In genomic region chr16:30205541-30206282, GRCh38 we compare ENCODE assay signal across 6 cellular contexts. TPM values are rescaled to one million over a fixed set of nuclear protein-coding genes. Genes with fewer than 3 reads are reported as not detected.
DNase-seq lines count a peak whose midpoint lies in the region; ATAC-seq, FAIRE-seq and TF ChIP-seq lines count a peak whose summit lies in the region.
"Not testable (repeated sequence)": the region's sequence is repeated elsewhere in the genome, so short reads cannot be mapped to it uniquely, and the experiment has no call there.

No MANE protein-coding gene starts in this region.

- CTCF ChIA-PET in A549 (lab: Yijun Ruan, JAX); OCI-LY7 (lab: Charles Lee; ENCODE audit: unreplicated experiment); HepG2 (lab: Yijun Ruan, JAX; ENCODE audit: low intra/inter-chr PET ratio, low total read pairs): not testable (repeated sequence)

- FAIRE-seq in A549 (lab: Jason Lieb, UNC); HepG2 (lab: Jason Lieb, UNC): not testable (repeated sequence)

- H3K36me3 ChIP-seq in OCI-LY7 (ENCODE audit: insufficient read depth, low read length); HepG2 (replicated peaks in 1 of 2; ENCODE audit: control insufficient read depth in 1 of 2, insufficient read depth in 2 of 2, low read length in 2 of 2); rectal smooth muscle tissue (ENCODE audit: control insufficient read depth, insufficient read depth, low read length): not testable (repeated sequence)

- TF ChIP-seq CTCF in A549 (IDR thresholded peaks at IDR 0.05); OCI-LY7 (conservative IDR thresholded peaks at IDR 0.05; ENCODE audit: low read length); epithelial cell of proximal tubule (conservative IDR thresholded peaks at IDR 0.05; ENCODE audit: low read depth, low read length); HepG2 (CRISPR knock-in tag; IDR thresholded peaks at IDR 0.05): not testable (repeated sequence)

- under 1% methylated on average over 18 of the region's 56 CpGs for WGBS in A549 (ENCODE audit: missing lambda C conversion rate)
- 73% methylated on average over 25 of the region's 56 CpGs for WGBS in HepG2 (ENCODE audit: low lambda C conversion rate)

- not testable (repeated sequence) for H3K79me2 ChIP-seq in OCI-LY7 (ENCODE audit: insufficient read depth, low read depth, low read length); HepG2 (ENCODE audit: insufficient read depth, low read length)

- not testable (repeated sequence) for TF ChIP-seq EP300 in A549 (IDR thresholded peaks at IDR 0.05); HepG2 (IDR thresholded peaks at IDR 0.05; ENCODE audit: low read depth in 2 of 2, low read length in 2 of 2); HepG2 (CRISPR knock-in tag; IDR thresholded peaks at IDR 0.05; ENCODE audit: borderline replicate concordance)

- H3K9me2 ChIP-seq in OCI-LY7 (ENCODE audit: insufficient read depth, low read length), result not testable (repeated sequence)

- intact Hi-C loops in OCI-LY7 (cut with micrococcal nuclease; ENCODE audit: unreplicated experiment); HepG2 (cut with micrococcal nuclease; ENCODE audit: unreplicated experiment): not testable (repeated sequence)

- in situ Hi-C loops in HepG2 (cut with HindIII; ENCODE audit: extremely low pct_ligation_motif_present, low pct_unique_long_range_greater_than_20kb), result not testable (repeated sequence)

- H3K9ac ChIP-seq in HepG2 (ENCODE audit: insufficient read depth, low read depth, low read length); rectal smooth muscle tissue (ENCODE audit: low read length): not testable (repeated sequence)

- peak overlapping the region; percentile 60 to 81; a peak in 4 of 6 replicates for H3K27ac ChIP-seq in A549
- not testable (repeated sequence) for H3K27ac ChIP-seq in OCI-LY7 (ENCODE audit: low read depth, low read length, poor library complexity, severe bottlenecking); HepG2 (ENCODE audit: extremely low read length, insufficient read depth, low read length); rectal smooth muscle tissue (ENCODE audit: low read depth, low read length)

- not testable (repeated sequence) for H3K4me1 ChIP-seq in A549; OCI-LY7 (ENCODE audit: insufficient read depth, low read length, poor library complexity, severe bottlenecking); HepG2 (ENCODE audit: insufficient read depth, low read length); rectal smooth muscle tissue (ENCODE audit: control insufficient read depth, insufficient read depth, low read length)

- TF ChIP-seq RAD21 in A549 (conservative IDR thresholded peaks at IDR 0.05 in 1 of 2, IDR thresholded peaks at IDR 0.05 in 1 of 2); HepG2 (CRISPR knock-in tag; IDR thresholded peaks at IDR 0.05): not testable (repeated sequence)

- H3K4me2 ChIP-seq in A549 (peak overlapping the region; percentile 81), OCI-LY7 (ENCODE audit: low read length) (peak overlapping the region; percentile 47; the same call in 1 of the 2 replicates), HepG2 (ENCODE audit: low read depth, low read length) (0 out of 2 replicates have a peak overlapping the region, but pooled peaks have one; percentile 12)

- H2AFZ ChIP-seq in OCI-LY7 (ENCODE audit: low read length); HepG2 (ENCODE audit: low read length): not testable (repeated sequence)

- ATAC-seq in A549 (peak; percentile 60 to 71), HepG2 (peak; percentile 5)

- BruUV-seq in OCI-LY7 (replicated peaks; lab: Mats Ljungman, UMichigan); HepG2 (replicated peaks; lab: Mats Ljungman, UMichigan): not testable (repeated sequence)

- not testable (repeated sequence) for DNase-seq in A549 (ENCODE audit: low read depth in 1 of 2, low spot score in 1 of 2); OCI-LY7 (ENCODE audit: low spot score); epithelial cell of proximal tubule (ENCODE audit: low read depth); HepG2 (ENCODE audit: low spot score)
- peak; percentile 32 to 45 for DNase-seq in activated T-cell treated with anti-CD3 and anti-CD28 coated beads, Interleukin-2, amount 50 U/mL, for 48 hours

- H4K20me1 ChIP-seq in OCI-LY7 (ENCODE audit: insufficient read depth, low read length); HepG2 (ENCODE audit: insufficient read depth, low read length): not testable (repeated sequence)

- not testable (repeated sequence) for H3K9me3 ChIP-seq in A549; OCI-LY7 (ENCODE audit: low read length); HepG2 (ENCODE audit: low read length)

- POLR2A ChIA-PET in A549 (lab: Yijun Ruan, JAX); OCI-LY7 (lab: Charles Lee); HepG2 (lab: Yijun Ruan, JAX): not testable (repeated sequence)

- peak overlapping the region; percentile 56 for H3K4me3 ChIP-seq in A549
- H3K4me3 ChIP-seq in OCI-LY7 (ENCODE audit: low read depth, low read length, poor library complexity, severe bottlenecking), result peak overlapping the region; percentile 36
- H3K4me3 ChIP-seq in epithelial cell of proximal tubule (ENCODE audit: low read depth, low read length), result peak overlapping the region; percentile 52
- not testable (repeated sequence) for H3K4me3 ChIP-seq in HepG2 (replicated peaks in 1 of 3; ENCODE audit: insufficient read depth in 1 of 3, low read depth in 2 of 3, low read length in 3 of 3)
- peak overlapping the region; percentile 61 for H3K4me3 ChIP-seq in rectal smooth muscle tissue (ENCODE audit: low read length)

- not testable (repeated sequence) for H3K27me3 ChIP-seq in HepG2 (ENCODE audit: control insufficient read depth in 1 of 2, insufficient read depth in 2 of 2, low read length in 2 of 2); rectal smooth muscle tissue (ENCODE audit: control insufficient read depth, insufficient read depth, low read length)

- not testable (repeated sequence) for TF ChIP-seq POLR2A in A549 (IDR thresholded peaks at IDR 0.05; ENCODE audit: low read length); HepG2 (IDR thresholded peaks at IDR 0.05; ENCODE audit: insufficient read depth in 1 of 2, low read depth in 2 of 2, low read length in 2 of 2)

RNA-seq across cellular contexts. Expression of gene SULT1A3, which starts 6.7 kb away (rescaled TPM):
- polyA plus RNA-seq in A549 (2011; rRNA removed) (8.0 and 11.5 TPM in 2 replicates), A549 (2017; fragmentation: RNase III; extraction: RNeasy Plus Mini Kit Qiagen cat#74134 plus additional on column Dnase treatment) (7.9 to 8.8 TPM (median 8.3 TPM) in 3 replicates), HepG2 (2011; rRNA removed) (15.4 and 21.0 TPM in 2 replicates)
- 6.8 and 9.8 TPM in 2 replicates for polyA plus RNA-seq in A549 (2012; cell fraction: cytosol; rRNA removed)
- polyA plus RNA-seq in A549 (2012; cell fraction: nucleus; rRNA removed), result 25.2 and 31.9 TPM in 2 replicates
- 2.6 TPM in 2 replicates for polyA minus RNA-seq in A549 (2011; rRNA and poly(A)+ RNA removed)
- total RNA-seq in OCI-LY7 (2014; rRNA removed; shearing (Covaris generic)), result 3.8 and 7.9 TPM in 2 replicates
- total RNA-seq in OCI-LY7 (2022) (30.1 and 31.7 TPM in 2 replicates), epithelial cell of proximal tubule (6.6 and 12.1 TPM in 2 replicates), HepG2 (2016; rRNA removed; fragmentation: Illumina TruSeq; extraction: Trizol) (20.7 and 28.3 TPM in 2 replicates)
- total RNA-seq in HepG2 (2016; cell fraction: cytosol; rRNA removed; fragmentation: Illumina TruSeq; extraction: Trizol; ENCODE audit: low read depth), result 31.2 and 41.7 TPM in 2 replicates
- 26.1 and 29.0 TPM in 2 replicates for total RNA-seq in HepG2 (2016; cell fraction: insoluble cytoplasmic fraction; rRNA removed; fragmentation: Illumina TruSeq; extraction: Trizol)
- 40.2 and 51.3 TPM in 2 replicates for total RNA-seq in HepG2 (2016; cell fraction: membrane; rRNA removed; fragmentation: Illumina TruSeq; extraction: Trizol)
- 33.7 and 38.6 TPM in 2 replicates for total RNA-seq in HepG2 (2016; cell fraction: nucleus; rRNA removed; fragmentation: Illumina TruSeq; extraction: Trizol)
- 6.9 and 7.9 TPM in 2 replicates for polyA plus RNA-seq in HepG2 (2011; cell fraction: cytosol; rRNA removed)
- polyA plus RNA-seq in HepG2 (2011; cell fraction: nucleus; rRNA removed), result 48.9 and 57.0 TPM in 2 replicates
- polyA plus RNA-seq in HepG2 (2012), result 5.8 and 11.3 TPM in 2 replicates
- 22.7 and 37.8 TPM in 2 replicates for polyA plus RNA-seq in HepG2 (2016; cell fraction: cytosol; fragmentation: Illumina TruSeq; extraction: Trizol; ENCODE audit: low read depth)
- polyA plus RNA-seq in HepG2 (2016; cell fraction: insoluble cytoplasmic fraction; fragmentation: Illumina TruSeq; extraction: Trizol; ENCODE audit: low read depth), result 91.2 and 105 TPM in 2 replicates
- polyA plus RNA-seq in HepG2 (2016; cell fraction: membrane; fragmentation: Illumina TruSeq; extraction: Trizol; ENCODE audit: low read depth), result 42.3 and 49.8 TPM in 2 replicates
- polyA plus RNA-seq in HepG2 (2016; cell fraction: nucleus; fragmentation: Illumina TruSeq; extraction: Trizol; ENCODE audit: insufficient read depth, low read depth), result 122 and 125 TPM in 2 replicates
- 17.4 and 22.3 TPM in 2 replicates for polyA minus RNA-seq in HepG2 (2011; rRNA and poly(A)+ RNA removed; ENCODE audit: low replicate concordance)
- 4.7 and 4.8 TPM in 2 replicates for polyA minus RNA-seq in HepG2 (2011; cell fraction: cytosol; rRNA and poly(A)+ RNA removed)
- polyA minus RNA-seq in HepG2 (2011; cell fraction: nucleus; rRNA and poly(A)+ RNA removed), result 13.1 and 14.5 TPM in 2 replicates

RNA-seq across cellular contexts. Expression of gene SLX1A, which starts 12.0 kb away (rescaled TPM):
- 3.5 and 17.5 TPM in 2 replicates for polyA plus RNA-seq in A549 (2011; rRNA removed)
- 24.0 and 25.5 TPM in 2 replicates for polyA plus RNA-seq in A549 (2012; cell fraction: cytosol; rRNA removed)
- polyA plus RNA-seq in A549 (2012; cell fraction: nucleus; rRNA removed), result 46.9 and 54.5 TPM in 2 replicates
- 28.0 to 32.2 TPM (median 28.4 TPM) in 3 replicates for polyA plus RNA-seq in A549 (2017; fragmentation: RNase III; extraction: RNeasy Plus Mini Kit Qiagen cat#74134 plus additional on column Dnase treatment)
- polyA minus RNA-seq in A549 (2011; rRNA and poly(A)+ RNA removed), result 1.1 and 4.8 TPM in 2 replicates
- total RNA-seq in OCI-LY7 (2014; rRNA removed; shearing (Covaris generic)), result 83.7 and 84.1 TPM in 2 replicates
- 55.7 and 81.9 TPM in 2 replicates for total RNA-seq in OCI-LY7 (2022)
- 57.7 and 158 TPM in 2 replicates for total RNA-seq in epithelial cell of proximal tubule
- total RNA-seq in HepG2 (2016; rRNA removed; fragmentation: Illumina TruSeq; extraction: Trizol), result 13.4 and 37.1 TPM in 2 replicates
- total RNA-seq in HepG2 (2016; cell fraction: cytosol; rRNA removed; fragmentation: Illumina TruSeq; extraction: Trizol; ENCODE audit: low read depth), result 16.4 and 16.8 TPM in 2 replicates
- 19.5 and 33.4 TPM in 2 replicates for total RNA-seq in HepG2 (2016; cell fraction: insoluble cytoplasmic fraction; rRNA removed; fragmentation: Illumina TruSeq; extraction: Trizol)
- 13.8 and 16.7 TPM in 2 replicates for total RNA-seq in HepG2 (2016; cell fraction: membrane; rRNA removed; fragmentation: Illumina TruSeq; extraction: Trizol)
- total RNA-seq in HepG2 (2016; cell fraction: nucleus; rRNA removed; fragmentation: Illumina TruSeq; extraction: Trizol), result 24.9 and 28.6 TPM in 2 replicates
- polyA plus RNA-seq in HepG2 (2011; rRNA removed), result 9.1 and 12.0 TPM in 2 replicates
- 9.7 and 26.5 TPM in 2 replicates for polyA plus RNA-seq in HepG2 (2011; cell fraction: cytosol; rRNA removed)
- 98.2 and 122 TPM in 2 replicates for polyA plus RNA-seq in HepG2 (2011; cell fraction: nucleus; rRNA removed)
- 29.1 and 36.0 TPM in 2 replicates for polyA plus RNA-seq in HepG2 (2012)
- 10.3 and 14.9 TPM in 2 replicates for polyA plus RNA-seq in HepG2 (2016; cell fraction: cytosol; fragmentation: Illumina TruSeq; extraction: Trizol; ENCODE audit: low read depth)
- polyA plus RNA-seq in HepG2 (2016; cell fraction: insoluble cytoplasmic fraction; fragmentation: Illumina TruSeq; extraction: Trizol; ENCODE audit: low read depth), result 4.6 and 8.2 TPM in 2 replicates
- polyA plus RNA-seq in HepG2 (2016; cell fraction: membrane; fragmentation: Illumina TruSeq; extraction: Trizol; ENCODE audit: low read depth), result 7.4 and 12.1 TPM in 2 replicates
- polyA plus RNA-seq in HepG2 (2016; cell fraction: nucleus; fragmentation: Illumina TruSeq; extraction: Trizol; ENCODE audit: insufficient read depth, low read depth), result 65.2 and 67.5 TPM in 2 replicates
- 5.1 and 5.8 TPM in 2 replicates for polyA minus RNA-seq in HepG2 (2011; rRNA and poly(A)+ RNA removed; ENCODE audit: low replicate concordance)
- 15.7 and 17.4 TPM in 2 replicates for polyA minus RNA-seq in HepG2 (2011; cell fraction: cytosol; rRNA and poly(A)+ RNA removed)
- polyA minus RNA-seq in HepG2 (2011; cell fraction: nucleus; rRNA and poly(A)+ RNA removed), result 26.7 and 31.3 TPM in 2 replicates

RNA-seq across cellular contexts. Expression of gene BOLA2B, which starts 12.2 kb away (rescaled TPM):
- polyA plus RNA-seq in A549 (2011; rRNA removed) (43.9 and 53.8 TPM in 2 replicates), A549 (2017; fragmentation: RNase III; extraction: RNeasy Plus Mini Kit Qiagen cat#74134 plus additional on column Dnase treatment) (236 to 258 TPM (median 244 TPM) in 3 replicates), HepG2 (2011; rRNA removed) (63.8 and 97.0 TPM in 2 replicates)
- 372 and 474 TPM in 2 replicates for polyA plus RNA-seq in A549 (2012; cell fraction: cytosol; rRNA removed)
- 271 and 571 TPM in 2 replicates for polyA plus RNA-seq in A549 (2012; cell fraction: nucleus; rRNA removed)
- polyA minus RNA-seq in A549 (2011; rRNA and poly(A)+ RNA removed), result 27.9 and 46.2 TPM in 2 replicates
- 73.1 and 119 TPM in 2 replicates for total RNA-seq in OCI-LY7 (2014; rRNA removed; shearing (Covaris generic))
- total RNA-seq in OCI-LY7 (2022) (169 and 179 TPM in 2 replicates), epithelial cell of proximal tubule (421 and 538 TPM in 2 replicates), HepG2 (2016; rRNA removed; fragmentation: Illumina TruSeq; extraction: Trizol) (295 and 354 TPM in 2 replicates)
- total RNA-seq in HepG2 (2016; cell fraction: cytosol; rRNA removed; fragmentation: Illumina TruSeq; extraction: Trizol; ENCODE audit: low read depth), result 669 and 995 TPM in 2 replicates
- 323 and 362 TPM in 2 replicates for total RNA-seq in HepG2 (2016; cell fraction: insoluble cytoplasmic fraction; rRNA removed; fragmentation: Illumina TruSeq; extraction: Trizol)
- 463 and 614 TPM in 2 replicates for total RNA-seq in HepG2 (2016; cell fraction: membrane; rRNA removed; fragmentation: Illumina TruSeq; extraction: Trizol)
- total RNA-seq in HepG2 (2016; cell fraction: nucleus; rRNA removed; fragmentation: Illumina TruSeq; extraction: Trizol), result 105 and 119 TPM in 2 replicates
- polyA plus RNA-seq in HepG2 (2011; cell fraction: cytosol; rRNA removed), result 336 and 429 TPM in 2 replicates
- 218 and 326 TPM in 2 replicates for polyA plus RNA-seq in HepG2 (2011; cell fraction: nucleus; rRNA removed)
- 107 and 139 TPM in 2 replicates for polyA plus RNA-seq in HepG2 (2012)
- polyA plus RNA-seq in HepG2 (2016; cell fraction: cytosol; fragmentation: Illumina TruSeq; extraction: Trizol; ENCODE audit: low read depth), result 602 and 1,024 TPM in 2 replicates
- 271 TPM in 2 replicates for polyA plus RNA-seq in HepG2 (2016; cell fraction: insoluble cytoplasmic fraction; fragmentation: Illumina TruSeq; extraction: Trizol; ENCODE audit: low read depth)
- 365 and 503 TPM in 2 replicates for polyA plus RNA-seq in HepG2 (2016; cell fraction: membrane; fragmentation: Illumina TruSeq; extraction: Trizol; ENCODE audit: low read depth)
- polyA plus RNA-seq in HepG2 (2016; cell fraction: nucleus; fragmentation: Illumina TruSeq; extraction: Trizol; ENCODE audit: insufficient read depth, low read depth), result 177 and 200 TPM in 2 replicates
- 100 and 103 TPM in 2 replicates for polyA minus RNA-seq in HepG2 (2011; rRNA and poly(A)+ RNA removed; ENCODE audit: low replicate concordance)
- polyA minus RNA-seq in HepG2 (2011; cell fraction: cytosol; rRNA and poly(A)+ RNA removed), result 30.2 and 37.1 TPM in 2 replicates
- polyA minus RNA-seq in HepG2 (2011; cell fraction: nucleus; rRNA and poly(A)+ RNA removed), result 5.9 and 8.1 TPM in 2 replicates

RNA-seq across cellular contexts. Expression of gene CORO1A, which starts 22.3 kb away (rescaled TPM):
- polyA plus RNA-seq in A549 (2011; rRNA removed), result 0.82 and 0.83 TPM in 2 replicates
- 4.7 and 4.9 TPM in 2 replicates for polyA plus RNA-seq in A549 (2012; cell fraction: cytosol; rRNA removed)
- polyA plus RNA-seq in A549 (2012; cell fraction: nucleus; rRNA removed), result 8.2 and 9.4 TPM in 2 replicates
- polyA plus RNA-seq in A549 (2017; fragmentation: RNase III; extraction: RNeasy Plus Mini Kit Qiagen cat#74134 plus additional on column Dnase treatment), result 4.1 to 5.9 TPM (median 5.3 TPM) in 3 replicates
- 0.25 and 2.0 TPM in 2 replicates for polyA minus RNA-seq in A549 (2011; rRNA and poly(A)+ RNA removed)
- 351 and 394 TPM in 2 replicates for total RNA-seq in OCI-LY7 (2014; rRNA removed; shearing (Covaris generic))
- total RNA-seq in OCI-LY7 (2022), result 524 and 567 TPM in 2 replicates
- 24.1 and 26.3 TPM in 2 replicates for total RNA-seq in epithelial cell of proximal tubule
- total RNA-seq in HepG2 (2016; rRNA removed; fragmentation: Illumina TruSeq; extraction: Trizol), result 5.4 and 6.5 TPM in 2 replicates
- total RNA-seq in HepG2 (2016; cell fraction: cytosol; rRNA removed; fragmentation: Illumina TruSeq; extraction: Trizol; ENCODE audit: low read depth), result 1.5 and 2.3 TPM in 2 replicates
- 5.9 and 7.5 TPM in 2 replicates for total RNA-seq in HepG2 (2016; cell fraction: insoluble cytoplasmic fraction; rRNA removed; fragmentation: Illumina TruSeq; extraction: Trizol)
- 2.0 and 3.3 TPM in 2 replicates for total RNA-seq in HepG2 (2016; cell fraction: membrane; rRNA removed; fragmentation: Illumina TruSeq; extraction: Trizol)
- 2.5 and 3.5 TPM in 2 replicates for total RNA-seq in HepG2 (2016; cell fraction: nucleus; rRNA removed; fragmentation: Illumina TruSeq; extraction: Trizol)
- 9.5 and 12.9 TPM in 2 replicates for polyA plus RNA-seq in HepG2 (2011; rRNA removed)
- 10.4 and 20.0 TPM in 2 replicates for polyA plus RNA-seq in HepG2 (2011; cell fraction: cytosol; rRNA removed)
- polyA plus RNA-seq in HepG2 (2011; cell fraction: nucleus; rRNA removed), result 13.6 and 19.0 TPM in 2 replicates
- polyA plus RNA-seq in HepG2 (2012), result 2.5 and 4.0 TPM in 2 replicates
- polyA plus RNA-seq in HepG2 (2016; cell fraction: cytosol; fragmentation: Illumina TruSeq; extraction: Trizol; ENCODE audit: low read depth), result 1.6 TPM in 2 replicates
- polyA plus RNA-seq in HepG2 (2016; cell fraction: insoluble cytoplasmic fraction; fragmentation: Illumina TruSeq; extraction: Trizol; ENCODE audit: low read depth), result 7.6 and 10.2 TPM in 2 replicates
- polyA plus RNA-seq in HepG2 (2016; cell fraction: membrane; fragmentation: Illumina TruSeq; extraction: Trizol; ENCODE audit: low read depth), result 1.9 and 2.1 TPM in 2 replicates
- 4.7 and 5.6 TPM in 2 replicates for polyA plus RNA-seq in HepG2 (2016; cell fraction: nucleus; fragmentation: Illumina TruSeq; extraction: Trizol; ENCODE audit: insufficient read depth, low read depth)
- 0.94 and 16.6 TPM in 2 replicates for polyA minus RNA-seq in HepG2 (2011; rRNA and poly(A)+ RNA removed; ENCODE audit: low replicate concordance)
- 4.0 and 8.4 TPM in 2 replicates for polyA minus RNA-seq in HepG2 (2011; cell fraction: cytosol; rRNA and poly(A)+ RNA removed)
- 1.5 and 1.8 TPM in 2 replicates for polyA minus RNA-seq in HepG2 (2011; cell fraction: nucleus; rRNA and poly(A)+ RNA removed)

RNA-seq across cellular contexts. Expression of gene NPIPB13, which starts 42.6 kb away (rescaled TPM):
- polyA plus RNA-seq in A549 (2011; rRNA removed) (0.98 and 1.7 TPM in 2 replicates), A549 (2017; fragmentation: RNase III; extraction: RNeasy Plus Mini Kit Qiagen cat#74134 plus additional on column Dnase treatment) (1.00 to 1.5 TPM (median 1.1 TPM) in 3 replicates), HepG2 (2011; rRNA removed) (2.7 and 4.4 TPM in 2 replicates)
- polyA plus RNA-seq in A549 (2012; cell fraction: cytosol; rRNA removed), result 5.2 and 5.4 TPM in 2 replicates
- 43.7 and 54.6 TPM in 2 replicates for polyA plus RNA-seq in A549 (2012; cell fraction: nucleus; rRNA removed)
- 8.0 and 11.5 TPM in 2 replicates for polyA minus RNA-seq in A549 (2011; rRNA and poly(A)+ RNA removed)
- total RNA-seq in OCI-LY7 (2014; rRNA removed; shearing (Covaris generic)), result 2.9 and 10.2 TPM in 2 replicates
- total RNA-seq in OCI-LY7 (2022) (50.5 and 51.4 TPM in 2 replicates), epithelial cell of proximal tubule (0.98 and 4.0 TPM in 2 replicates), HepG2 (2016; rRNA removed; fragmentation: Illumina TruSeq; extraction: Trizol) (1.00 and 1.3 TPM in 2 replicates)
- total RNA-seq in HepG2 (2016; cell fraction: cytosol; rRNA removed; fragmentation: Illumina TruSeq; extraction: Trizol; ENCODE audit: low read depth), result 1.3 TPM in 1 of 2 replicates, not detected in the other
- total RNA-seq in HepG2 (2016; cell fraction: insoluble cytoplasmic fraction; rRNA removed; fragmentation: Illumina TruSeq; extraction: Trizol), result 2.2 and 2.5 TPM in 2 replicates
- total RNA-seq in HepG2 (2016; cell fraction: membrane; rRNA removed; fragmentation: Illumina TruSeq; extraction: Trizol), result 0.28 TPM in 1 of 2 replicates, not detected in the other
- total RNA-seq in HepG2 (2016; cell fraction: nucleus; rRNA removed; fragmentation: Illumina TruSeq; extraction: Trizol), result 3.1 and 6.7 TPM in 2 replicates
- 0.26 and 0.66 TPM in 2 replicates for polyA plus RNA-seq in HepG2 (2011; cell fraction: cytosol; rRNA removed)
- 9.6 and 13.2 TPM in 2 replicates for polyA plus RNA-seq in HepG2 (2011; cell fraction: nucleus; rRNA removed)
- polyA plus RNA-seq in HepG2 (2012), result 3.7 and 6.1 TPM in 2 replicates
- polyA plus RNA-seq in HepG2 (2016; cell fraction: cytosol; fragmentation: Illumina TruSeq; extraction: Trizol; ENCODE audit: low read depth), result 0.14 and 0.35 TPM in 2 replicates
- polyA plus RNA-seq in HepG2 (2016; cell fraction: insoluble cytoplasmic fraction; fragmentation: Illumina TruSeq; extraction: Trizol; ENCODE audit: low read depth), result 0.33 and 1.6 TPM in 2 replicates
- 0.29 and 0.58 TPM in 2 replicates for polyA plus RNA-seq in HepG2 (2016; cell fraction: membrane; fragmentation: Illumina TruSeq; extraction: Trizol; ENCODE audit: low read depth)
- 25.4 and 35.1 TPM in 2 replicates for polyA plus RNA-seq in HepG2 (2016; cell fraction: nucleus; fragmentation: Illumina TruSeq; extraction: Trizol; ENCODE audit: insufficient read depth, low read depth)
- 17.3 and 19.9 TPM in 2 replicates for polyA minus RNA-seq in HepG2 (2011; rRNA and poly(A)+ RNA removed; ENCODE audit: low replicate concordance)
- polyA minus RNA-seq in HepG2 (2011; cell fraction: cytosol; rRNA and poly(A)+ RNA removed), result not detected in 2 replicates
- 6.7 and 7.3 TPM in 2 replicates for polyA minus RNA-seq in HepG2 (2011; cell fraction: nucleus; rRNA and poly(A)+ RNA removed)

Comparison
In these comparisons a context has a peak if more than half of its experiments do, and no peak if none do; other contexts are left out.
1. H3K4me2 ChIP-seq: peak in every context shown above with its lines; median percentile 81 in A549; 47 in OCI-LY7; 12 in HepG2.